24 cellular contexts compared by ENCODE assay signal in genomic region chr2:32291746-32292145, GRCh38. TPM values are rescaled to one million over a fixed set of nuclear protein-coding genes. Genes with fewer than 3 reads are reported as not detected.
DNase-seq lines count a peak whose midpoint lies in the region; ATAC-seq, FAIRE-seq and TF ChIP-seq lines count a peak whose summit lies in the region.
"Had no signal": no experiment of that assay in that cellular context is flagged by ENCODE, and none has a peak within 500 bp of the region (broad histone marks: within the 10 kb centered on the region; RNA-seq: fewer than 3 reads in every experiment).

No MANE protein-coding gene starts in this region.

- no peak overlapping the region for H2AFZ ChIP-seq in neuronal stem cell (ENCODE audit: low read length)
- H2AFZ ChIP-seq: GM23338 had no signal

- H3K14ac ChIP-seq in neuronal stem cell (ENCODE audit: low read length), result no peak overlapping the region

- H2AK5ac ChIP-seq in neuronal stem cell (ENCODE audit: low read depth, low read length), result no peak overlapping the region

- TF ChIP-seq CTCF in 22Rv1 (IDR thresholded peaks at IDR 0.05) (no peak), Calu3 (IDR thresholded peaks at IDR 0.05; ENCODE audit: unreplicated experiment) (no peak), body of pancreas (IDR thresholded peaks at IDR 0.05) (no peak), fibroblast of pulmonary artery (IDR thresholded peaks at IDR 0.05; ENCODE audit: low read length, missing control alignments) (no peak)

- no peak overlapping the region for H3K18ac ChIP-seq in neuronal stem cell (ENCODE audit: low read length)

- no peak overlapping the region for H3K9ac ChIP-seq in neuronal stem cell (ENCODE audit: low read depth, low read length, poor library complexity)
- H3K9ac ChIP-seq: BLaER1 had no signal

- H3K27ac Mint-ChIP-seq in Calu3 (ENCODE audit: unreplicated experiment), result no peak overlapping the region
- H3K27ac Mint-ChIP-seq: CD4-positive, alpha-beta memory T cell; GM23338 had no signal

- WGBS in body of pancreas, 2 donors, result 8 to 22% methylated on average over 2 of the region's 2 CpGs
- no CpG with 5 or more reads among the region's 2 CpGs for WGBS in neuronal stem cell (ENCODE audit: extremely low coverage in 2 of 2, insufficient read length in 2 of 2, insufficient replicate concordance in 1 of 2), 2 donors

- H3K27me3 ChIP-seq in body of pancreas (no peaks in the 10 kb centered on the region), neuronal stem cell (ENCODE audit: control insufficient read depth in 3 of 3, insufficient read depth in 3 of 3, low read depth in 1 of 3, low read length in 3 of 3) (no peaks in the 10 kb centered on the region)
- H3K27me3 ChIP-seq: BLaER1, SJCRH30 had no signal

- H3K4me3 ChIP-seq in body of pancreas, result no peak overlapping the region
- no peak overlapping the region for H3K4me3 ChIP-seq in fibroblast of pulmonary artery (replicated peaks; ENCODE audit: low read depth, low read length)
- H3K4me3 ChIP-seq in neuronal stem cell (ENCODE audit: low read length in 2 of 2), result no peak overlapping the region
- H3K4me3 ChIP-seq: BLaER1, GM23338, HAP-1, K562, SJCRH30 had no signal

- DNase-seq in Calu3 (peak; percentile 10), body of pancreas (peak; percentile 45 to 69 (median 54)), fibroblast of pulmonary artery (ENCODE audit: low read depth) (peak; percentile 22), nucleus accumbens (lab: John Stamatoyannopoulos, UW) (no peak), neuronal stem cell (ENCODE audit: low spot score) (no peak), HTR-8/SVneo (ENCODE audit: insufficient read length, low spot score) (no peak)
- DNase-seq: ACHN; CD4-positive, alpha-beta memory T cell; DMS53; GF-D8; NCI-H1092 treated with DMSO at 0.1 percent for 48 hours; NCI-H146; NCI-H2029; NCI-H345; NCI-H524; NCI-H774; SJCRH30 had no signal

- H3K79me1 ChIP-seq in neuronal stem cell (ENCODE audit: low read depth, low read length), result no peaks in the 10 kb centered on the region

- no peaks in the 10 kb centered on the region for H3K9me3 Mint-ChIP-seq in Calu3 (ENCODE audit: low read depth, unreplicated experiment)
- H3K9me3 Mint-ChIP-seq: CD4-positive, alpha-beta memory T cell had no signal

- H3K27ac ChIP-seq in 22Rv1 (peak overlapping the region; percentile 17; the same call in 1 of the 2 replicates), body of pancreas (no peak overlapping the region), neuronal stem cell (replicated peaks; ENCODE audit: low read length) (no peak overlapping the region)
- H3K27ac ChIP-seq: BLaER1, SJCRH30 had no signal

- peaks cover 8% of the 10 kb centered on the region for H3K4me1 Mint-ChIP-seq in Calu3 (ENCODE audit: low read depth, unreplicated experiment)
- H3K4me1 Mint-ChIP-seq: GM23338 had no signal

- H2BK120ac ChIP-seq in neuronal stem cell (ENCODE audit: low read depth, low read length), result no peak overlapping the region

- H3K36me3 Mint-ChIP-seq in Calu3 (ENCODE audit: insufficient read depth, unreplicated experiment), result peaks cover 11% of the 10 kb centered on the region

- H4K91ac ChIP-seq in neuronal stem cell (ENCODE audit: low read depth, low read length, poor library complexity), result no peak overlapping the region

- no peak for FAIRE-seq in HTR-8/SVneo (lab: Jason Lieb, UNC)
- FAIRE-seq: K562, RCC 7860 had no signal

- H3K9me3 ChIP-seq in body of pancreas, result no peaks in the 10 kb centered on the region
- H3K9me3 ChIP-seq in neuronal stem cell (replicated peaks in 1 of 2; ENCODE audit: control insufficient read depth in 2 of 2, insufficient read depth in 1 of 2, low read depth in 1 of 2, low read length in 2 of 2), result peaks cover 0 to 3% of the 10 kb centered on the region in 2 donors
- H3K9me3 ChIP-seq: HAP-1 had no signal

- H3K4me3 Mint-ChIP-seq in Calu3 (ENCODE audit: low read depth, unreplicated experiment), result no peak overlapping the region
- H3K4me3 Mint-ChIP-seq: CD4-positive, alpha-beta memory T cell; GM23338 had no signal

- peaks cover 36% of the 10 kb centered on the region for H3K4me1 ChIP-seq in body of pancreas
- H3K4me1 ChIP-seq in neuronal stem cell (ENCODE audit: control insufficient read depth in 2 of 2, insufficient read depth in 1 of 2, low read depth in 1 of 2, low read length in 2 of 2), result no peaks in the 10 kb centered on the region
- H3K4me1 ChIP-seq: BLaER1, SJCRH30 had no signal

- H3K4ac ChIP-seq in neuronal stem cell (ENCODE audit: low read length), result no peak overlapping the region

- H3K23ac ChIP-seq in neuronal stem cell (ENCODE audit: low read depth, low read length, poor library complexity), result no peak overlapping the region

- H4K8ac ChIP-seq in neuronal stem cell (ENCODE audit: low read depth, low read length), result no peak overlapping the region

- H2BK12ac ChIP-seq in neuronal stem cell (ENCODE audit: low read length), result no peak overlapping the region

- intact Hi-C loops in Calu3 (cut with micrococcal nuclease; ENCODE audit: unreplicated experiment), result no loop called here
- intact Hi-C loops in body of pancreas (cut with DNase I), result no loop called here

- BruUV-seq in Calu3 (replicated peaks; lab: Mats Ljungman, UMichigan), result no TSS peak

- H3K36me3 ChIP-seq in body of pancreas (replicated peaks in 1 of 2; ENCODE audit: insufficient read depth in 1 of 2, low read depth in 2 of 2) (no peaks in the 10 kb centered on the region), neuronal stem cell (replicated peaks in 1 of 2; ENCODE audit: control insufficient read depth in 2 of 2, insufficient read depth in 2 of 2, low read length in 2 of 2) (peaks cover 0 to 47% of the 10 kb centered on the region in 2 donors)

- no peak for TF ChIP-seq POLR2A in body of pancreas (IDR thresholded peaks at IDR 0.05)

- no peak for ATAC-seq in body of pancreas
- ATAC-seq: GM23338, K562 had no signal

- no peak overlapping the region for H2BK5ac ChIP-seq in neuronal stem cell (ENCODE audit: low read length)

- no peaks in the 10 kb centered on the region for H3K27me3 Mint-ChIP-seq in Calu3 (ENCODE audit: unreplicated experiment)
- H3K27me3 Mint-ChIP-seq: CD4-positive, alpha-beta memory T cell had no signal

- no peak overlapping the region for H3K4me2 ChIP-seq in neuronal stem cell (ENCODE audit: insufficient read depth, low read length, poor library complexity, severe bottlenecking)
- H3K4me2 ChIP-seq: BLaER1, GM23338 had no signal

- H2BK15ac ChIP-seq in neuronal stem cell (ENCODE audit: low read length), result no peak overlapping the region

- CTCF ChIA-PET in Calu3 (lab: Charles Lee), result no interaction called here

RNA-seq across cellular contexts. Expression of gene YIPF4, which starts 14.0 kb away (rescaled TPM):
- total RNA-seq in Calu3 (2022) (50.5 and 57.0 TPM in 2 replicates), body of pancreas (10 to 100 TPM; 13.5 to 24.7 TPM)
- polyA plus RNA-seq in neuronal stem cell (2013, experiment 1 of 2), result 10.2 TPM
- polyA plus RNA-seq in neuronal stem cell (2013, experiment 2 of 2), result 9.5 TPM

RNA-seq across cellular contexts. Expression of gene NLRC4, which starts 27.1 kb away (rescaled TPM):
- not detected in 2 replicates for total RNA-seq in Calu3 (2022)
- total RNA-seq in body of pancreas, result under 1 TPM in 1 of 2 donors, not detected in 1; 0.26 TPM
- polyA plus RNA-seq in neuronal stem cell (2013, experiment 1 of 2), result not detected
- polyA plus RNA-seq in neuronal stem cell (2013, experiment 2 of 2), result not detected
- total RNA-seq: GM23338, OCI-LY7, SJCRH30 had no signal

Comparison
In these comparisons a context has a peak if more than half of its experiments do, and no peak if none do; other contexts are left out.
1. DNase-seq: peak in Calu3 (single experiment), body of pancreas (4 of 4) and fibroblast of pulmonary artery (single experiment); none in nucleus accumbens (0 of 56), neuronal stem cell (single experiment) and HTR-8/SVneo (single experiment).